Comparison of ENCODE assay signal across 10 cellular contexts in the genomic region with DNA sequence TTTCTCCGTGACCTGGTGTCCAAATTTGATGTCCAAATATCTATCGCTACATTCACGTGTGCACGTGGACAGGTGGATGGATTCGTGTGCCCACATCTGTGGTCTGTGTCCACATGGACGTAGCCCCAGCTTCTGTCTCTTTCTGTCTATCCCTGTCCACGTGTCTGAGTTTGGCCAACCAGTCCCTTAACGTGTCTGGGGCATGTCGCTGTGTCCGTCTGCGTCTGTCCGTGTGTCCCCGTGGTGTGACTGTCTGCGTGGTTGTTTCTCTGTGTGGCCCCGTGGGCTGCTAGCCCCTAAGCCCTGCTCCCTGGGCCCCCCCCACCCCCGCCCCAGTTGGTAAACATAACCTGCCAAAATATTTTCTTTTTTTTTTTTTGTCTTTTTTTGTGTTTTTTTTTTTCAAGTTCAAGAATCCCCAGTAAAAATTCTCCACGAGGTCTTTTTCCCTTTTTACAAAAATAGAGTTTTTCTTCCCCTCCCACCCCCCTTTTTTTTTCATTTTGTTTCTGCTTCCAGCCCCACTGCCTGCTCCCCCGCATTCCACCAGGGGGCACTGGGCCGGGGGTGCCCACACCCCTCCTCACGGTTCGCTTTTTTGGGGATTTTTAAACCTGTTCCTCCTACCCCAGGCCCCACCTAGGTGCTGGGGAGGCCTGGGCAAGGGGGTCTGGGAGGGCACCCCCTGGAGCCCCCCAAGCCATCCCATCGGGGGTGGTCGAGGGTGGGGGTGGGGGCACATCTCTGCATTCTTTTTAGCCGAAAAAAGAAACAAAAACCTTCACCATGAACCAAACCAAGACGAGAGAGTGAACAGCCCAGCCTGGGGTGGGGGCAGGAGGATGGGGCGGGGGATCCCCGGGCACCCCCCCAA. TPM values are rescaled to one million over a fixed set of nuclear protein-coding genes. Genes with fewer than 3 reads are reported as not detected.
DNase-seq lines count a peak whose midpoint lies in the region; ATAC-seq and TF ChIP-seq lines count a peak whose summit lies in the region.
"Had no signal": no experiment of that assay in that cellular context is flagged by ENCODE, and none has a peak within 500 bp of the region (broad histone marks: within the 10 kb centered on the region; RNA-seq: fewer than 3 reads in every experiment).

No MANE protein-coding gene starts in this region.

- H3K4me3 Mint-ChIP-seq in chondrocyte (ENCODE audit: unreplicated experiment), result no peak overlapping the region

- no peak for ATAC-seq in SK-N-SH treated with all-trans-retinoic acid at 6 μM for 48 hours
- ATAC-seq in psoas muscle, result no peak
- no peak for ATAC-seq in aorta (ENCODE audit: low FRiP score)

- H3K9me3 ChIP-seq in SK-N-SH, result no peaks in the 10 kb centered on the region
- H3K9me3 ChIP-seq in psoas muscle, result no peaks in the 10 kb centered on the region
- H3K9me3 ChIP-seq in aorta (ENCODE audit: control insufficient read depth, low read length), result no peaks in the 10 kb centered on the region

- no peaks in the 10 kb centered on the region for H3K79me2 ChIP-seq in SK-N-SH (ENCODE audit: insufficient read depth)

- H3K4me1 Mint-ChIP-seq in chondrocyte (ENCODE audit: low read depth), result peaks cover 5% of the 10 kb centered on the region

- peak; percentile 86 for DNase-seq in SK-N-SH
- no peak for DNase-seq in NB4 (ENCODE audit: low read depth)
- no peak for DNase-seq in chondrocyte (ENCODE audit: low spot score)
- no peak for DNase-seq in psoas muscle
- no peak for DNase-seq in aorta
- DNase-seq in NCI-H2029 (lab: John Stamatoyannopoulos, UW), result no peak
- DNase-seq in middle frontal gyrus (ENCODE audit: extremely low spot score, low spot score), result no peak

- peak; percentile 10; the same call in 1 of the 2 replicates for TF ChIP-seq RAD21 in SK-N-SH (IDR thresholded peaks at IDR 0.05; ENCODE audit: low read length)

- H4K20me1 ChIP-seq in SK-N-SH (ENCODE audit: insufficient read depth), result no peaks in the 10 kb centered on the region

- H3K9me3 Mint-ChIP-seq in chondrocyte (ENCODE audit: low read depth), result no peaks in the 10 kb centered on the region

- H3K27me3 ChIP-seq in SK-N-SH (ENCODE audit: insufficient read depth) (no peaks in the 10 kb centered on the region), psoas muscle (ENCODE audit: insufficient read depth in 3 of 3, low read length in 2 of 3) (peaks cover 0 to 20% (median 14%) of the 10 kb centered on the region in 3 donors), aorta (ENCODE audit: control insufficient read depth in 1 of 2, insufficient read depth in 2 of 2, low read length in 1 of 2) (no peaks in the 10 kb centered on the region)

- no peaks in the 10 kb centered on the region for H3K9me2 ChIP-seq in SK-N-SH

- peaks cover 5% of the 10 kb centered on the region for H3K36me3 Mint-ChIP-seq in chondrocyte (ENCODE audit: low read depth)

- H3F3A ChIP-seq in SK-N-SH (replicated peaks; ENCODE audit: insufficient read depth), result peaks cover 9% of the 10 kb centered on the region

- H3K4me2 ChIP-seq in SK-N-SH, result no peak overlapping the region

- no peak overlapping the region for H3K27ac Mint-ChIP-seq in chondrocyte (ENCODE audit: unreplicated experiment)

- TF ChIP-seq CTCF in SK-N-SH (IDR thresholded peaks at IDR 0.05) (peak; percentile 51), NB4 (IDR thresholded peaks at IDR 0.05; ENCODE audit: low read depth, low read length) (peak; percentile 59), chondrocyte (IDR thresholded peaks at IDR 0.05) (peak; percentile 56), psoas muscle (IDR thresholded peaks at IDR 0.05) (peak; percentile 22)

- peaks cover 7 to 8% of the 10 kb centered on the region in 2 experiments for H3K36me3 ChIP-seq in SK-N-SH (replicated peaks in 1 of 2; ENCODE audit: control insufficient read depth in 1 of 2, insufficient read depth in 2 of 2, low read length in 1 of 2)
- peaks cover 0 to 20% of the 10 kb centered on the region in 2 donors for H3K36me3 ChIP-seq in psoas muscle (ENCODE audit: insufficient read depth in 1 of 2, low read depth in 1 of 2)
- H3K36me3 ChIP-seq in aorta (ENCODE audit: control insufficient read depth in 1 of 2, insufficient read depth in 2 of 2, low read length in 1 of 2), result no peaks in the 10 kb centered on the region

- H3K4me1 ChIP-seq in SK-N-SH (ENCODE audit: control insufficient read depth in 1 of 2, insufficient read depth in 2 of 2, low read depth in 1 of 2, low read length in 1 of 2) (no peaks in the 10 kb centered on the region), psoas muscle (no peaks in the 10 kb centered on the region), aorta (ENCODE audit: control insufficient read depth in 1 of 2, insufficient read depth in 2 of 2, low read length in 2 of 2) (no peaks in the 10 kb centered on the region)

- 80% methylated on average over 27 of the region's 27 CpGs for WGBS in SK-N-SH (ENCODE audit: low lambda C conversion rate)
- 45 to 54% (median 46%) methylated on average over 24 to 27 of the region's 27 CpGs for WGBS in psoas muscle, 3 donors
- 53 to 55% methylated on average over 27 of the region's 27 CpGs for WGBS in aorta, 2 donors

- H2AFZ ChIP-seq in SK-N-SH (ENCODE audit: low read depth), result no peak overlapping the region

- no peak overlapping the region for H3K9ac ChIP-seq in SK-N-SH

- H3K27me3 Mint-ChIP-seq in chondrocyte (ENCODE audit: low read depth), result no peaks in the 10 kb centered on the region

- POLR2A ChIA-PET in SK-N-SH (lab: Yijun Ruan, JAX), result no interaction called here

- no peak for TF ChIP-seq EP300 in SK-N-SH (IDR thresholded peaks at IDR 0.05; ENCODE audit: borderline replicate concordance in 1 of 2, low read depth in 1 of 2, low read length in 1 of 2)

- no peak overlapping the region; a peak in 1 of 4 replicates for H3K4me3 ChIP-seq in SK-N-SH (ENCODE audit: low read depth in 2 of 2, low read length in 1 of 2)
- H3K4me3 ChIP-seq in NB4 (ENCODE audit: low read depth, low read length), result no peak overlapping the region
- no peak overlapping the region for H3K4me3 ChIP-seq in psoas muscle
- no peak overlapping the region for H3K4me3 ChIP-seq in aorta (ENCODE audit: low read length in 2 of 2)

- CTCF ChIA-PET in SK-N-SH (lab: Yijun Ruan, JAX), result interaction anchor here (1.3 to 2.2 kb wide), 5 partner anchors 15 to 172 kb away, joined by 4 to 17 read pairs (median 4); partner anchors contain the start of gene SWSAP1

- TF ChIP-seq POLR2A in NB4 (IDR thresholded peaks at IDR 0.05; ENCODE audit: extremely low read depth, insufficient read length), result no peak

- intact Hi-C loops in psoas muscle (cut with DNase I), result no loop called here
- intact Hi-C loops in aorta (cut with DNase I), result no loop called here

- H3K27ac ChIP-seq in SK-N-SH (ENCODE audit: low read depth in 2 of 2, low read length in 1 of 2) (peak overlapping the region in 1 of 2 experiments; percentile 59; a peak in 1 of 4 replicates), psoas muscle (no peak overlapping the region), aorta (ENCODE audit: low read depth in 1 of 2, low read length in 2 of 2) (no peak overlapping the region)
- H3K27ac ChIP-seq: HL-60 had no signal

TF ChIP-seq in SK-N-SH treated with all-trans-retinoic acid at 6 μM for 48 hours, 23 proteins besides CTCF, POLR2A, EP300 and RAD21 (continues in another document):
- TF ChIP-seq CREB5 (CRISPR knock-in tag; IDR thresholded peaks at IDR 0.05; ENCODE audit: low read depth), result no peak

RNA-seq across cellular contexts. Expression of gene PRKCSH, which starts 18.3 kb away (rescaled TPM):
- 198 and 502 TPM in 2 replicates for polyA plus RNA-seq in SK-N-SH (2012; rRNA removed)
- polyA plus RNA-seq in SK-N-SH (2012; cell fraction: cytosol; rRNA removed), result 245 and 294 TPM in 2 replicates
- polyA plus RNA-seq in SK-N-SH (2012; cell fraction: nucleus; rRNA removed), result 658 and 734 TPM in 2 replicates
- 309 to 330 TPM (median 318 TPM) in 3 replicates for total RNA-seq in chondrocyte
- total RNA-seq in psoas muscle, result 10 to 100 TPM; 60.9 to 98.4 (median 74.6) TPM
- 10 to 100 TPM; 48.5 to 59.7 (median 59.7) TPM for polyA plus RNA-seq in psoas muscle
- 100 to 1,000 TPM; 168 to 207 TPM for total RNA-seq in aorta
- 100 to 1,000 TPM in 1 of 2 donors, 10 to 100 TPM in 1; 90.2 to 168 TPM for polyA plus RNA-seq in aorta

RNA-seq across cellular contexts. Expression of gene ODAD3, which starts 18.8 kb away (rescaled TPM):
- polyA plus RNA-seq in SK-N-SH (2012; rRNA removed) (3.2 and 4.2 TPM in 2 replicates), psoas muscle (under 1 TPM; 0.09 to 0.87 (median 0.20) TPM), aorta (1 to 10 TPM; 1.4 to 2.6 TPM)
- 2.1 and 2.3 TPM in 2 replicates for polyA plus RNA-seq in SK-N-SH (2012; cell fraction: cytosol; rRNA removed)
- 6.9 and 7.8 TPM in 2 replicates for polyA plus RNA-seq in SK-N-SH (2012; cell fraction: nucleus; rRNA removed)
- total RNA-seq in chondrocyte (0.15 to 0.68 TPM (median 0.31 TPM) in 3 replicates), psoas muscle (under 1 TPM in 2 of 4 donors, not detected in 2; 0.13 to 0.17 TPM), aorta (1 to 10 TPM in 1 of 2 donors, under 1 TPM in 1; 0.49 to 1.8 TPM)

RNA-seq across cellular contexts. Expression of gene ELAVL3, which starts 27.1 kb away (rescaled TPM):
- polyA plus RNA-seq in SK-N-SH (2012; rRNA removed), result 0.48 and 0.68 TPM in 2 replicates
- 0.67 and 1.5 TPM in 2 replicates for polyA plus RNA-seq in SK-N-SH (2012; cell fraction: cytosol; rRNA removed)
- 1.0 and 1.6 TPM in 2 replicates for polyA plus RNA-seq in SK-N-SH (2012; cell fraction: nucleus; rRNA removed)
- total RNA-seq in chondrocyte, result 0.07 TPM in 1 of 3 replicates, not detected in the others
- total RNA-seq in psoas muscle, result not detected
- polyA plus RNA-seq in psoas muscle, result under 1 TPM in 1 of 3 donors, not detected in 2; 0.03 TPM
- not detected for total RNA-seq in aorta
- polyA plus RNA-seq in aorta, result under 1 TPM; 0.13 to 0.56 TPM
- total RNA-seq: omental fat pad had no signal

RNA-seq across cellular contexts. Expression of gene RGL3, which starts 34.6 kb away (rescaled TPM):
- polyA plus RNA-seq in SK-N-SH (2012; rRNA removed), result 13.3 and 13.5 TPM in 2 replicates
- polyA plus RNA-seq in SK-N-SH (2012; cell fraction: cytosol; rRNA removed), result 2.1 and 2.9 TPM in 2 replicates
- 140 and 202 TPM in 2 replicates for polyA plus RNA-seq in SK-N-SH (2012; cell fraction: nucleus; rRNA removed)
- total RNA-seq in chondrocyte, result 0.70 to 0.97 TPM in 2 of 3 replicates, not detected in the other
- 1 to 10 TPM; 1.6 to 6.4 (median 3.0) TPM for total RNA-seq in psoas muscle
- 1 to 10 TPM; 1.2 to 2.4 (median 2.2) TPM for polyA plus RNA-seq in psoas muscle
- 10 to 100 TPM; 30.2 to 51.6 TPM for total RNA-seq in aorta
- polyA plus RNA-seq in aorta, result 10 to 100 TPM; 14.5 to 78.5 TPM

RNA-seq across cellular contexts. Expression of gene ZNF653, which starts 51.9 kb away (rescaled TPM):
- 14.5 and 14.7 TPM in 2 replicates for polyA plus RNA-seq in SK-N-SH (2012; rRNA removed)
- polyA plus RNA-seq in SK-N-SH (2012; cell fraction: cytosol; rRNA removed), result 7.2 and 10.5 TPM in 2 replicates
- 41.9 and 44.2 TPM in 2 replicates for polyA plus RNA-seq in SK-N-SH (2012; cell fraction: nucleus; rRNA removed)
- 6.8 to 8.6 TPM (median 8.2 TPM) in 3 replicates for total RNA-seq in chondrocyte
- total RNA-seq in psoas muscle, result 10 to 100 TPM in 1 of 4 donors, 1 to 10 TPM in 3; 5.7 to 11.5 (median 7.3) TPM
- polyA plus RNA-seq in psoas muscle, result 1 to 10 TPM; 4.0 to 6.5 (median 5.3) TPM
- 10 to 100 TPM; 11.4 to 11.6 TPM for total RNA-seq in aorta
- 10 to 100 TPM in 1 of 2 donors, 1 to 10 TPM in 1; 5.4 to 22.5 TPM for polyA plus RNA-seq in aorta
